8 cellular contexts compared by ENCODE assay signal in the genomic region with DNA sequence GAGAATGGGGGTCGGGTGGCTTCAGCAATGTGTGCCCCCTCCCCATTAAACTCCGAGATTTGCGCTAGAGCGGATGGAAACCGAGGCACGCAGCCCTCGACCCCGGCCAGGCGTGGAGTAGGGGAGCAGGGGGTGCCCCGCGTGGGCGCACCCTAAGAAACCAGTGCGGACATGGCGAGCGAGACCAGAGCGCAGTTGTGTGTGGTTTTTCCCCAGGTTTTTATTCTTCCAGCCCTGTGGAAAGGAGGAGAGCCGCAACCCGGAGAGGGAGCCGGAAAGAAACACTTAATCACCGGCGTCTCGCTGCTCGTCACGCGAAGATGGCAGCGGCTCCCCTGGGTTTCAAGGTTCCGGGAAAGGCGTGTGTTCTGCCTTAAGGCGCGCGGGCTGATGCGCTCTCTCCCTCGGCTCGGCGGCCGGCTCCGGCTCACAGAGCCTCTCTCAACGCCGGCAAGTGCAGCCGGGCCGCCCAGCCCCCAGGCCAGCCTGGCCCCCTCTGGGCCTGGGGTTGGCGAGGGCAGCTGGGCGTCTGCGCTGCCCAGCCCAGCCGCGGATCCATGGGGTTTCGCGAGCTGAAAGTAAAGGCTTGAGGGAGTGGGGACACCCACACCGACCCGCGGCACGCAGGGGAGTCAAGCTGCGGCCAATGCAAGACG.
DNase-seq lines count a peak whose midpoint lies in the region; ATAC-seq and TF ChIP-seq lines count a peak whose summit lies in the region.

No MANE protein-coding gene starts in this region.

- ATAC-seq in Right ventricle myocardium inferior = peak; percentile 1
- ATAC-seq in GM19395 (IDR thresholded peaks at IDR 0.05; ENCODE audit: unreplicated experiment) = no peak

- H3K4me3 ChIP-seq in prostate gland = peak overlapping the region; percentile 28

- H3K4me1 ChIP-seq in prostate gland (replicated peaks) = no peaks in the 10 kb centered on the region

- no peaks in the 10 kb centered on the region for H3K36me3 ChIP-seq in prostate gland

- no peak for TF ChIP-seq CTCF in prostate gland (IDR thresholded peaks at IDR 0.05)
- TF ChIP-seq CTCF in GM10266 (IDR thresholded peaks at IDR 0.05; ENCODE audit: control insufficient read depth, insufficient read depth, low read depth, missing control alignments) = no peak

- WGBS in prostate gland = 25% methylated on average over 17 of the region's 54 CpGs

- peak; percentile 45 to 46 for DNase-seq in stimulated activated CD4-positive, alpha-beta T cell treated with anti-CD3 and anti-CD28 coated beads, Interleukin-2, amount 100 ng/mL, for 24 hours
- no peak for DNase-seq in stimulated activated CD4-positive, alpha-beta T cell treated with anti-CD3 and anti-CD28 coated beads, Interleukin-12 subunit alpha, Interleukin-12 subunit beta, amount 100 ng/mL, for 4 hours
- peak; percentile 58 for DNase-seq in activated naive CD4-positive, alpha-beta T cell treated with Interleukin-2 at 50 U/mL for 16 hours
- DNase-seq in Right ventricle myocardium inferior (ENCODE audit: missing footprints) = no peak
- no peak for DNase-seq in prostate gland (ENCODE audit: low spot score)
- no peak for DNase-seq in medulla oblongata (ENCODE audit: extremely low spot score)
- DNase-seq in GM10266 (ENCODE audit: extremely low spot score) = no peak

- no peaks in the 10 kb centered on the region for H3K9me3 ChIP-seq in prostate gland

- no peaks in the 10 kb centered on the region for H3K27me3 ChIP-seq in prostate gland (replicated peaks; ENCODE audit: insufficient read depth)

- no peak for TF ChIP-seq POLR2A in prostate gland (IDR thresholded peaks at IDR 0.05)

- intact Hi-C loops in Right ventricle myocardium inferior (cut with DNase I) = loop anchor here (5.0 kb wide), 1 partner anchor 354 kb away; no protein-coding TSS in a partner anchor
- intact Hi-C loops in prostate gland (cut with DNase I) = loop anchor here (5.0 to 10.0 kb wide), 3 partner anchors 69 to 1369 kb away; a partner anchor contains a TSS

- peak overlapping the region; percentile 84 to 91 for H3K27ac ChIP-seq in prostate gland

Comparison
In these comparisons a context has a peak if more than half of its experiments do, and no peak if none do; other contexts are left out.
1. DNase-seq: peak in stimulated activated CD4-positive, alpha-beta T cell treated with anti-CD3 and anti-CD28 coated beads, Interleukin-2, amount 100 ng/mL, for 24 hours (2 of 2) and activated naive CD4-positive, alpha-beta T cell treated with Interleukin-2 at 50 U/mL for 16 hours (single experiment); none in stimulated activated CD4-positive, alpha-beta T cell treated with anti-CD3 and anti-CD28 coated beads, Interleukin-12 subunit alpha, Interleukin-12 subunit beta, amount 100 ng/mL, for 4 hours (single experiment), Right ventricle myocardium inferior (single experiment), prostate gland (single experiment), medulla oblongata (single experiment) and GM10266 (single experiment).